In genomic region chr2:201353116-201353515, GRCh38 we compare ENCODE assay signal across 28 cellular contexts. TPM values are rescaled to one million over a fixed set of nuclear protein-coding genes. Genes with fewer than 3 reads are reported as not detected.
"Had no signal": no experiment of that assay in that cellular context is flagged by ENCODE, and none has a peak within 500 bp of the region (broad histone marks: within the 10 kb centered on the region; RNA-seq: fewer than 3 reads in every experiment).

No MANE protein-coding gene starts in this region.

- H3K27me3 Mint-ChIP-seq: naive B cell; stimulated activated naive CD8-positive, alpha-beta T cell treated with anti-CD3 and anti-CD28 coated beads, Interleukin-15, amount 100 ng/mL, for 72 hours had no signal

- H3K9me3 Mint-ChIP-seq: mesothelial cell of epicardium, nephron, neural progenitor cell had no signal

- H3K36me3 Mint-ChIP-seq: mesothelial cell of epicardium, neural progenitor cell had no signal

- H3K4me2 ChIP-seq: hepatocyte, neural progenitor cell, smooth muscle cell had no signal

- H3K9me3 ChIP-seq: gastrocnemius medialis, left lung, mucosa of descending colon, prostate gland, right atrium auricular region, tibial nerve, upper lobe of left lung had no signal

- H3K9ac ChIP-seq: neural progenitor cell had no signal

- H3K4me3 Mint-ChIP-seq: mesothelial cell of epicardium; naive B cell; nephron; neural progenitor cell; stimulated activated naive CD8-positive, alpha-beta T cell treated with anti-CD3 and anti-CD28 coated beads, Interleukin-15, amount 100 ng/mL, for 72 hours had no signal

- H3K36me3 ChIP-seq: neural progenitor cell, prostate gland had no signal

- FAIRE-seq: colon, kidney, urothelium cell line had no signal

- H3K27ac Mint-ChIP-seq: mesothelial cell of epicardium; nephron; neural progenitor cell; stimulated activated naive CD8-positive, alpha-beta T cell treated with anti-CD3 and anti-CD28 coated beads, Interleukin-15, amount 100 ng/mL, for 72 hours had no signal

- H3K79me2 ChIP-seq: hepatocyte had no signal

- ATAC-seq: gastrocnemius medialis; left lung; mucosa of descending colon; sciatic nerve; stimulated activated naive CD8-positive, alpha-beta T cell treated with anti-CD3 and anti-CD28 coated beads, Interleukin-15, amount 100 ng/mL, for 72 hours had no signal

- H3K4me1 ChIP-seq: left lung, prostate gland had no signal

- H3K27me3 ChIP-seq: dorsolateral prefrontal cortex, gastrocnemius medialis, hepatocyte, left lung, neural progenitor cell, right atrium auricular region, tibial nerve, upper lobe of left lung had no signal

- H2AFZ ChIP-seq: hepatocyte, neural progenitor cell had no signal

- H3K4me1 Mint-ChIP-seq: nephron; stimulated activated naive CD8-positive, alpha-beta T cell treated with anti-CD3 and anti-CD28 coated beads, Interleukin-15, amount 100 ng/mL, for 72 hours had no signal

- H3K27ac ChIP-seq: dorsolateral prefrontal cortex, gastrocnemius medialis, hepatocyte, left lung, neural progenitor cell, prostate gland, tibial nerve, upper lobe of left lung had no signal

- DNase-seq: dorsolateral prefrontal cortex; effector CD4-positive, alpha-beta T cell; foreskin fibroblast; gastrocnemius medialis; head of caudate nucleus; kidney; left lung; mesenchymal stem cell; mucosa of descending colon; naive B cell; stimulated activated CD4-positive, alpha-beta T cell treated with anti-CD3 and anti-CD28 coated beads, Interleukin-12 subunit alpha, Interleukin-12 subunit beta, amount 100 ng/mL, for 4 hours; stimulated activated CD4-positive, alpha-beta T cell treated with anti-CD3 and anti-CD28 coated beads, Interleukin-1b, Interleukin-23, amount 100 ng/mL, for 48 hours; stimulated activated CD4-positive, alpha-beta T cell treated with anti-CD3 and anti-CD28 coated beads, Interleukin-4, amount 100 ng/mL, for 1 hour; stimulated activated CD8-positive, alpha-beta memory T cell treated with anti-CD3 and anti-CD28 coated beads, Interleukin-4, amount 100 ng/mL, for 48 hours; stimulated activated naive CD4-positive, alpha-beta T cell; stimulated activated naive CD8-positive, alpha-beta T cell treated with anti-CD3 and anti-CD28 coated beads, Interleukin-15, amount 100 ng/mL, for 72 hours; upper lobe of left lung had no signal

- H3K4me3 ChIP-seq: dorsolateral prefrontal cortex, gastrocnemius medialis, hepatocyte, left lung, mucosa of descending colon, neural progenitor cell, prostate gland, right atrium auricular region, smooth muscle cell, tibial nerve, upper lobe of left lung had no signal

RNA-seq across cellular contexts. Expression of gene FLACC1, which starts 4.0 kb away (rescaled TPM):
- polyA plus RNA-seq: smooth muscle cell had no signal
